In genomic region chr9:72524820-72525539, GRCh38 we compare ENCODE assay signal across 9 cellular contexts. TPM values are rescaled to one million over a fixed set of nuclear protein-coding genes. Genes with fewer than 3 reads are reported as not detected.
A peak's percentile ranks its signal among the peaks of the same experiment; 100 is the strongest.
DNase-seq lines count a peak whose midpoint lies in the region; ATAC-seq and TF ChIP-seq lines count a peak whose summit lies in the region.
"Had no signal": no experiment of that assay in that cellular context is flagged by ENCODE, and none has a peak within 500 bp of the region (broad histone marks: within the 10 kb centered on the region; RNA-seq: fewer than 3 reads in every experiment).

No MANE protein-coding gene starts in this region.

- intact Hi-C loops in tibial artery (cut with DNase I; ENCODE audit: low total_unique reads) = no loop called here

- no peak overlapping the region for H3K4me3 Mint-ChIP-seq in T-helper 2 cell treated with Interferon-gamma antibody and Interleukin-4, amounts not matched to agents 5 μg/mL and 100 μg/mL, for 36 hours

- no peaks in the 10 kb centered on the region for H3K36me3 ChIP-seq in tibial artery
- H3K36me3 ChIP-seq: BLaER1 treated with 17β-estradiol and CSF1 and Interleukin-3, amounts not matched to agents 10 nM and 100 nM had no signal

- no peaks in the 10 kb centered on the region for H3K27me3 Mint-ChIP-seq in T-helper 2 cell treated with Interferon-gamma antibody and Interleukin-4, amounts not matched to agents 5 μg/mL and 100 μg/mL, for 36 hours (ENCODE audit: low read depth)

- no peaks in the 10 kb centered on the region for H3K9me3 Mint-ChIP-seq in T-helper 2 cell treated with Interferon-gamma antibody and Interleukin-4, amounts not matched to agents 5 μg/mL and 100 μg/mL, for 36 hours

- peaks cover 34% of the 10 kb centered on the region for H3K4me1 Mint-ChIP-seq in T-helper 2 cell treated with Interferon-gamma antibody and Interleukin-4, amounts not matched to agents 5 μg/mL and 100 μg/mL, for 36 hours (ENCODE audit: low read depth)

- peaks cover 0 to 14% (median 7%) of the 10 kb centered on the region in 4 donors for H3K4me1 ChIP-seq in tibial artery

- no peak for TF ChIP-seq CTCF in tibial artery (IDR thresholded peaks at IDR 0.05)

- no peak overlapping the region for H3K27ac Mint-ChIP-seq in T-helper 2 cell treated with Interferon-gamma antibody and Interleukin-4, amounts not matched to agents 5 μg/mL and 100 μg/mL, for 36 hours

- H3K4me3 ChIP-seq in tibial artery = no peak overlapping the region
- H3K4me3 ChIP-seq: BLaER1 treated with 17β-estradiol and CSF1 and Interleukin-3, amounts not matched to agents 10 nM and 100 nM had no signal

- no peaks in the 10 kb centered on the region for H3K9me3 ChIP-seq in tibial artery
- H3K9me3 ChIP-seq: BLaER1 treated with 17β-estradiol and CSF1 and Interleukin-3, amounts not matched to agents 10 nM and 100 nM had no signal

- H3K27ac ChIP-seq in tibial artery = no peak overlapping the region

- peak; percentile 17 for DNase-seq in NCI-H510A treated with DMSO at 0.1 percent for 48 hours (lab: John Stamatoyannopoulos, UW)
- DNase-seq in NCI-H510A (lab: John Stamatoyannopoulos, UW) = no peak
- peak; percentile 64 for DNase-seq in T-helper 2 cell treated with Interferon-gamma antibody and Interleukin-4, amounts not matched to agents 5 μg/mL and 100 μg/mL, for 36 hours (ENCODE audit: low spot score)
- DNase-seq in fibroblast of gingiva (ENCODE audit: low read depth) = peak; percentile 88
- peak; percentile 100 for DNase-seq in renal cortical epithelial cell (ENCODE audit: low read depth)
- no peak for DNase-seq in tibial artery
- no peak for DNase-seq in NK-92 (lab: John Stamatoyannopoulos, UW; ENCODE audit: unreplicated experiment)

- H3K27me3 ChIP-seq in tibial artery = no peaks in the 10 kb centered on the region
- H3K27me3 ChIP-seq: BLaER1 treated with 17β-estradiol and CSF1 and Interleukin-3, amounts not matched to agents 10 nM and 100 nM had no signal

- no peaks in the 10 kb centered on the region for H3K36me3 Mint-ChIP-seq in T-helper 2 cell treated with Interferon-gamma antibody and Interleukin-4, amounts not matched to agents 5 μg/mL and 100 μg/mL, for 36 hours (ENCODE audit: low read depth)

- peak; percentile 45 for ATAC-seq in HG02623 (IDR thresholded peaks at IDR 0.05; ENCODE audit: unreplicated experiment)

RNA-seq across cellular contexts. Expression of gene TMC1, which starts 3.6 kb away (rescaled TPM):
- 0.15 TPM in 1 of 2 replicates, not detected in the other for total RNA-seq in renal cortical epithelial cell

Comparison
In these comparisons a context has a peak if more than half of its experiments do, and no peak if none do; other contexts are left out.
1. DNase-seq: peak in NCI-H510A treated with DMSO at 0.1 percent for 48 hours (single experiment), T-helper 2 cell treated with Interferon-gamma antibody and Interleukin-4, amounts not matched to agents 5 μg/mL and 100 μg/mL, for 36 hours (single experiment), fibroblast of gingiva (single experiment) and renal cortical epithelial cell (single experiment); none in NCI-H510A (single experiment), tibial artery (0 of 2) and NK-92 (single experiment).